ENCODE assay signal across 20 cellular contexts in genomic region chr6:156045416-156045815, GRCh38.
DNase-seq lines count a peak whose midpoint lies in the region; ATAC-seq, FAIRE-seq and TF ChIP-seq lines count a peak whose summit lies in the region.
"Had no signal": no experiment of that assay in that cellular context is flagged by ENCODE, and none has a peak within 500 bp of the region (broad histone marks: within the 10 kb centered on the region; RNA-seq: fewer than 3 reads in every experiment).

No MANE protein-coding gene starts in this region.

- no peaks in the 10 kb centered on the region for H3K23me2 ChIP-seq in H1 (ENCODE audit: low read depth, low read length)

- H2BK20ac ChIP-seq in H1 (ENCODE audit: low read length): no peak overlapping the region

- no peaks in the 10 kb centered on the region for H3K79me2 ChIP-seq in H1 (ENCODE audit: control insufficient read depth in 1 of 2, insufficient read depth in 2 of 2, low read length in 2 of 2)

- H3K27ac Mint-ChIP-seq in activated CD4-positive, alpha-beta T cell treated with anti-CD3 and anti-CD28 coated beads, Interleukin-2, amount 10 ng/mL, durations not matched to agents 24 days and 14 days: no peak overlapping the region
- H3K27ac Mint-ChIP-seq in nephron (peak overlapping the region in 2 of 3 experiments; percentile 17 to 55), WTC11 (no peak overlapping the region)
- H3K27ac Mint-ChIP-seq: CD8-positive, alpha-beta memory T cell had no signal

- H3K18ac ChIP-seq in H1 (ENCODE audit: extremely low read depth, low read length): no peak overlapping the region

- no peak overlapping the region for H2AK5ac ChIP-seq in H1 (ENCODE audit: low read depth, low read length)

- ATAC-seq in WTC11: no peak
- ATAC-seq in GM18909 (IDR thresholded peaks at IDR 0.05; ENCODE audit: poor library complexity, unreplicated experiment): no peak
- ATAC-seq in HG03520 (IDR thresholded peaks at IDR 0.05; ENCODE audit: unreplicated experiment): no peak

- no peak overlapping the region for H3K9ac ChIP-seq in H1 (replicated peaks in 1 of 4; ENCODE audit: extremely low read depth in 1 of 4, low read depth in 3 of 4, low read length in 3 of 4)

- peak; percentile 19 for DNase-seq in activated CD4-positive, alpha-beta T cell treated with anti-CD3 and anti-CD28 coated beads, Interleukin-2, amount 10 ng/mL, durations not matched to agents 24 days and 14 days
- DNase-seq in activated CD4-positive, alpha-beta T cell treated with anti-CD3 and anti-CD28 coated beads for 1 hour: no peak
- DNase-seq in H1 (ENCODE audit: low read depth in 1 of 2, low spot score in 2 of 2) (no peak), WTC11 (ENCODE audit: low spot score) (no peak), AML-193 (lab: John Stamatoyannopoulos, UW) (no peak)
- DNase-seq: 8988T; BE2C; C1 segment of cervical spinal cord; CD4-positive, CD25-positive, alpha-beta regulatory T cell; CD8-positive, alpha-beta memory T cell; COR-L47; HCEC 1CT; KBM-7 had no signal

- no peaks in the 10 kb centered on the region for H3K36me3 ChIP-seq in H1 (ENCODE audit: control insufficient read depth in 2 of 4, insufficient read depth in 4 of 4, low read length in 3 of 4)
- H3K36me3 ChIP-seq: BE2C had no signal

- no peak overlapping the region for H3K27ac ChIP-seq in H1 (ENCODE audit: low read depth, low read length)
- H3K27ac ChIP-seq: HL-60 had no signal

- no peak overlapping the region for H2BK12ac ChIP-seq in H1 (ENCODE audit: low read depth, low read length)

- 85% methylated on average over 4 of the region's 4 CpGs; no CpG with 5 or more reads in 1 of the 2 experiments for WGBS in H1 (ENCODE audit: extremely low coverage in 1 of 2, insufficient coverage in 1 of 2, insufficient read length in 1 of 2, insufficient replicate concordance in 2 of 2, low coverage in 1 of 2, low lambda C conversion rate in 2 of 2, missing lambda C conversion rate in 1 of 2), 2 experiments

- no peak overlapping the region for H3K23ac ChIP-seq in H1 (ENCODE audit: insufficient read length)

- no peak overlapping the region for H3K14ac ChIP-seq in H1 (ENCODE audit: insufficient read length)

- H4K5ac ChIP-seq in H1 (ENCODE audit: insufficient read length, low read depth, low read length): no peak overlapping the region

- no peak overlapping the region for H2BK120ac ChIP-seq in H1 (replicated peaks; ENCODE audit: low read depth, low read length)

- no peak for TF ChIP-seq EP300 in H1 (IDR thresholded peaks at IDR 0.05; ENCODE audit: borderline replicate concordance in 1 of 2, low read depth in 2 of 2, low read length in 2 of 2)

- no peaks in the 10 kb centered on the region for H3K9me3 ChIP-seq in H1 (ENCODE audit: insufficient read depth in 2 of 2, low read depth in 1 of 2, low read length in 1 of 2)
- H3K9me3 ChIP-seq: BE2C had no signal

- TF ChIP-seq CTCF in H1 (IDR thresholded peaks at IDR 0.05; ENCODE audit: control extremely low read depth in 1 of 3, insufficient read depth in 1 of 3, low read depth in 1 of 3, low read length in 3 of 3) (no peak), nephron (IDR thresholded peaks at IDR 0.05; ENCODE audit: unreplicated experiment in 3 of 3) (no peak), WTC11 (IDR thresholded peaks at IDR 0.05) (no peak)

- peak overlapping the region; percentile 77; the same call in 1 of the 2 replicates for H2AFZ ChIP-seq in H1 (ENCODE audit: low read length)

- no peak overlapping the region for H4K8ac ChIP-seq in H1 (ENCODE audit: extremely low read depth, insufficient read depth, low read length)

- H2BK15ac ChIP-seq in H1 (ENCODE audit: low read length): no peak overlapping the region

- intact Hi-C loops in activated CD4-positive, alpha-beta T cell treated with anti-CD3 and anti-CD28 coated beads, Interleukin-2, amount 10 ng/mL, durations not matched to agents 24 days and 14 days (cut with micrococcal nuclease): no loop called here

- H3K4me2 ChIP-seq in H1 (ENCODE audit: insufficient read depth in 1 of 2, low read depth in 2 of 2, low read length in 2 of 2): no peak overlapping the region

- H4K91ac ChIP-seq in H1 (replicated peaks; ENCODE audit: insufficient read length, low read length): no peak overlapping the region

- no peaks in the 10 kb centered on the region for H3K27me3 ChIP-seq in H1 (replicated peaks in 1 of 4; ENCODE audit: control insufficient read depth in 3 of 4, extremely low read depth in 1 of 4, insufficient read depth in 3 of 4, low read length in 3 of 4)
- H3K27me3 ChIP-seq: BE2C had no signal

- no peak overlapping the region for H3K56ac ChIP-seq in H1 (replicated peaks; ENCODE audit: insufficient read length, low read depth, low read length)

- H3K79me1 ChIP-seq in H1 (ENCODE audit: low read depth, low read length): no peaks in the 10 kb centered on the region

- H3K36me3 Mint-ChIP-seq in activated CD4-positive, alpha-beta T cell treated with anti-CD3 and anti-CD28 coated beads, Interleukin-2, amount 10 ng/mL, durations not matched to agents 24 days and 14 days (ENCODE audit: low read depth): no peaks in the 10 kb centered on the region
- H3K36me3 Mint-ChIP-seq in nephron (ENCODE audit: low read depth) (no peaks in the 10 kb centered on the region), WTC11 (no peaks in the 10 kb centered on the region)
- H3K36me3 Mint-ChIP-seq: CD4-positive, CD25-positive, alpha-beta regulatory T cell; CD8-positive, alpha-beta memory T cell had no signal

- peaks cover 0 to 4% (median 0%) of the 10 kb centered on the region in 4 experiments; a peak in 2 of 7 replicates for H3K4me1 ChIP-seq in H1 (replicated peaks in 1 of 4; ENCODE audit: control insufficient read depth in 3 of 4, insufficient read depth in 4 of 4, low read length in 3 of 4)

- no peak for TF ChIP-seq RAD21 in H1 (IDR thresholded peaks at IDR 0.05 in 1 of 2, conservative IDR thresholded peaks at IDR 0.05 in 1 of 2; ENCODE audit: low read depth in 2 of 2, low read length in 2 of 2)

- no peak overlapping the region for H2BK5ac ChIP-seq in H1 (ENCODE audit: low read depth, low read length)

- no peak overlapping the region for H3K4ac ChIP-seq in H1 (replicated peaks; ENCODE audit: insufficient read length, low read depth, low read length)

- no peaks in the 10 kb centered on the region for H3K27me3 Mint-ChIP-seq in activated CD4-positive, alpha-beta T cell treated with anti-CD3 and anti-CD28 coated beads, Interleukin-2, amount 10 ng/mL, durations not matched to agents 24 days and 14 days
- no peaks in the 10 kb centered on the region for H3K27me3 Mint-ChIP-seq in nephron (ENCODE audit: low read depth)
- no peaks in the 10 kb centered on the region; the same call in 1 of the 2 replicates for H3K27me3 Mint-ChIP-seq in WTC11 (ENCODE audit: low read depth)
- H3K27me3 Mint-ChIP-seq: CD4-positive, CD25-positive, alpha-beta regulatory T cell had no signal

- POLR2A ChIA-PET in H1 (lab: Charles Lee; ENCODE audit: partially characterized antibody): no interaction called here
- POLR2A ChIA-PET in WTC11 (lab: Charles Lee): no interaction called here

- H3K4me3 ChIP-seq in H1 (ENCODE audit: extremely low read depth in 1 of 4, insufficient read depth in 2 of 4, low read depth in 3 of 4, low read length in 4 of 4): no peak overlapping the region

- H3K4me3 Mint-ChIP-seq in activated CD4-positive, alpha-beta T cell treated with anti-CD3 and anti-CD28 coated beads, Interleukin-2, amount 10 ng/mL, durations not matched to agents 24 days and 14 days: no peak overlapping the region
- no peak overlapping the region for H3K4me3 Mint-ChIP-seq in nephron
- H3K4me3 Mint-ChIP-seq in WTC11: no peak overlapping the region
- H3K4me3 Mint-ChIP-seq: CD4-positive, CD25-positive, alpha-beta regulatory T cell; CD8-positive, alpha-beta memory T cell had no signal

- CTCF ChIA-PET in H1 (lab: Charles Lee; ENCODE audit: partially characterized antibody): interaction anchor here (0.5 kb wide), 1 partner anchor 637 kb away, joined by 3 read pairs; no protein-coding TSS in a partner anchor
- CTCF ChIA-PET in WTC11 (lab: Charles Lee): no interaction called here

- H4K20me1 ChIP-seq in H1 (replicated peaks in 1 of 2; ENCODE audit: control insufficient read depth in 1 of 2, insufficient read depth in 2 of 2, low read length in 2 of 2): no peaks in the 10 kb centered on the region

- no peak for FAIRE-seq in H1 (lab: Jason Lieb, UNC)
- FAIRE-seq: D721Med, G401.6, GM12892 had no signal

- peaks cover 12% of the 10 kb centered on the region for H3K9me3 Mint-ChIP-seq in activated CD4-positive, alpha-beta T cell treated with anti-CD3 and anti-CD28 coated beads, Interleukin-2, amount 10 ng/mL, durations not matched to agents 24 days and 14 days
- H3K9me3 Mint-ChIP-seq in nephron (peaks cover 16% of the 10 kb centered on the region), WTC11 (peaks cover 24% of the 10 kb centered on the region)

- TF ChIP-seq POLR2A in H1 (IDR thresholded peaks at IDR 0.05; ENCODE audit: control extremely low read depth in 1 of 2, low read depth in 2 of 2, low read length in 2 of 2): no peak

- H3K4me1 Mint-ChIP-seq in activated CD4-positive, alpha-beta T cell treated with anti-CD3 and anti-CD28 coated beads, Interleukin-2, amount 10 ng/mL, durations not matched to agents 24 days and 14 days: no peaks in the 10 kb centered on the region
- H3K4me1 Mint-ChIP-seq in nephron (peaks cover 11% of the 10 kb centered on the region), WTC11 (peaks cover 9% of the 10 kb centered on the region)
- H3K4me1 Mint-ChIP-seq: CD4-positive, CD25-positive, alpha-beta regulatory T cell; CD8-positive, alpha-beta memory T cell had no signal

TF ChIP-seq in H1, 55 proteins besides CTCF, POLR2A, EP300 and RAD21:
- TF ChIP-seq JUND (IDR thresholded peaks at IDR 0.05; ENCODE audit: low read length) (no peak), EGR1 (IDR thresholded peaks at IDR 0.05; ENCODE audit: borderline replicate concordance, low read depth, low read length) (no peak), EZH2 (IDR thresholded peaks at IDR 0.05; ENCODE audit: low read depth, low read length, severe bottlenecking) (no peak), SIX5 (IDR thresholded peaks at IDR 0.05; ENCODE audit: low read depth, low read length) (no peak)
TF ChIP-seq in H1: peak in this region for 0.

Comparison
In these comparisons a context has a peak if more than half of its experiments do, and no peak if none do; other contexts are left out.
1. H3K27ac Mint-ChIP-seq: peak in nephron (2 of 3); none in activated CD4-positive, alpha-beta T cell treated with anti-CD3 and anti-CD28 coated beads, Interleukin-2, amount 10 ng/mL, durations not matched to agents 24 days and 14 days (single experiment) and WTC11 (single experiment).